Comparison of ENCODE assay signal across 12 cellular contexts in the genomic region with DNA sequence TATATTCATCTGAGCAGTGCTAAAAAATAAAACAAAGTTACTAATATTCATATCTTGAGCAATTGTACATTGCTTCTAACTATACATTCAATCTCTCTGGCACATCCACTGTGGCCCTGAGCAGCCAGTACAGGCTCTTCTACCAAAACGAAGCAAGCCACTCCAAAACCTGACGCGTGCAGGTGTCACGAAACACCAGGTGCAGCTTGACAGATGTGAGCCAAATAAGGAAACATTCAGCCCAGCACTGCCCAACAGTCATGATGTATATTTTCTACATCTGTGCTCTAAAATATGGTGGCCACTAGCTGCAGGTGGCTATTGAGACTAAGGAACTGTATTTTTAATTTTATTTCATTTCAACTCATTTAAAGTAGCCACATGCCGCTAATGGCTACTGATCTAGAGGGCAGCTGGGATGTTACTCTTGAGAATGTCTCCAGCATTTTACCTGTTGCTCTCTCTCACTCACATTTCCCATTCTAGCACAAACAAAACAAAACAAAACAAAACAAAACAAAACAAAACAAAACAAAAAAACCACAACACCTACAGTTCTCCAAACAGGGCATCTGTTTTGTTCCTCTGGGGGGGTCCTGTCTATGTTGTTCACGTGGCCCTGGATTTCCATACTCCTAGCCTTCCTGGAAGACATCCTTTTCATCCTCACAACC.
DNase-seq lines count a peak whose midpoint lies in the region; ATAC-seq, FAIRE-seq and TF ChIP-seq lines count a peak whose summit lies in the region.
"Had no signal": no experiment of that assay in that cellular context is flagged by ENCODE, and none has a peak within 500 bp of the region (broad histone marks: within the 10 kb centered on the region; RNA-seq: fewer than 3 reads in every experiment).

No MANE protein-coding gene starts in this region.

- CTCF ChIA-PET in GM12878 (lab: Yijun Ruan, JAX) = interaction anchor here (1.4 kb wide), 1 partner anchor 12 kb away, joined by 3 read pairs; no protein-coding TSS in a partner anchor

- H3K79me2 ChIP-seq in GM12878 (ENCODE audit: control insufficient read depth, insufficient read depth, low read length) = peaks cover 20% of the 10 kb centered on the region

- ATAC-seq in GM19455 (IDR thresholded peaks at IDR 0.05; ENCODE audit: unreplicated experiment) (peak; percentile 62), GM12878 (no peak)

- no peaks in the 10 kb centered on the region for H4K20me1 ChIP-seq in GM12878 (ENCODE audit: control insufficient read depth, insufficient read depth)

- POLR2A ChIA-PET in GM12878 (lab: Charles Lee) = interaction anchor here (0.7 kb wide), 1 partner anchor 47 kb away, joined by 3 read pairs; no protein-coding TSS in a partner anchor

- FAIRE-seq in GM12878 (lab: Jason Lieb, UNC) = no peak
- FAIRE-seq: endometrium had no signal

- SMC1A ChIA-PET in GM12878 (lab: Charles Lee; ENCODE audit: uncharacterized antibody, unreplicated experiment) = interaction anchor here (0.6 to 1.1 kb wide), 2 partner anchors 569 to 1303 kb away, joined by 3 read pairs; no protein-coding TSS in a partner anchor

- no peak for TF ChIP-seq CTCF in GM12878 (IDR thresholded peaks at IDR 0.05 in 2 of 3, conservative IDR thresholded peaks at IDR 0.05 in 1 of 3; ENCODE audit: control insufficient read depth in 2 of 3, extremely low read depth in 1 of 3, insufficient read depth in 1 of 3, low read depth in 3 of 3, low read length in 3 of 3)

- no peaks in the 10 kb centered on the region for H3K27me3 ChIP-seq in GM12878 (replicated peaks in 1 of 2; ENCODE audit: control insufficient read depth in 2 of 2, insufficient read depth in 2 of 2, low read length in 1 of 2)
- H3K27me3 ChIP-seq: hepatocyte had no signal

- H3K9ac ChIP-seq in GM12878 (ENCODE audit: control insufficient read depth, insufficient read depth, low read length) = peak overlapping the region; percentile 52

- TF ChIP-seq EP300 in GM12878 (IDR thresholded peaks at IDR 0.05; ENCODE audit: borderline replicate concordance in 1 of 2, control insufficient read depth in 1 of 2, low read depth in 2 of 2, low read length in 2 of 2) = no peak

- H3K4me1 ChIP-seq in GM12878 (ENCODE audit: control insufficient read depth, insufficient read depth, low read length) = peaks cover 30% of the 10 kb centered on the region

- no TSS peak for BruUV-seq in GM12878 (replicated peaks; lab: Mats Ljungman, UMichigan)

- peak overlapping the region; percentile 89 for H3K27ac ChIP-seq in GM12878 (ENCODE audit: control insufficient read depth, insufficient read depth)
- H3K27ac ChIP-seq: hepatocyte had no signal

- intact Hi-C loops in GM12878 (cut with micrococcal nuclease; ENCODE audit: unreplicated experiment) = no loop called here

- peak overlapping the region; percentile 56 for H3K4me3 ChIP-seq in GM12878
- H3K4me3 ChIP-seq: hepatocyte had no signal

- H3K9me3 ChIP-seq in GM12878 (replicated peaks; ENCODE audit: control insufficient read depth, insufficient read depth, low read length) = no peaks in the 10 kb centered on the region

- in situ Hi-C loops in GM12878 (cut with MboI) (no loop called here), ACHN (cut with HindIII; ENCODE audit: low pct_ligation_motif_present, low pct_unique_long_range_greater_than_20kb, low sequenced_read_pairs) (no loop called here)

- RAD21 ChIA-PET in GM12878 (lab: Charles Lee; ENCODE audit: unreplicated experiment) = no interaction called here

- WGBS in GM12878 (ENCODE audit: insufficient coverage, insufficient replicate concordance, low lambda C conversion rate, missing lambda C conversion rate) = 39% methylated on average over 6 of the region's 6 CpGs

- no peaks in the 10 kb centered on the region for H3K36me3 ChIP-seq in GM12878 (ENCODE audit: control insufficient read depth in 2 of 2, insufficient read depth in 2 of 2, low read length in 1 of 2)

- no peak for TF ChIP-seq RAD21 in GM12878 (IDR thresholded peaks at IDR 0.05; ENCODE audit: insufficient read depth, low read depth, low read length)

- no peak overlapping the region for H2AFZ ChIP-seq in GM12878 (ENCODE audit: control insufficient read depth, low read depth, low read length)
- H2AFZ ChIP-seq: hepatocyte had no signal

- peak overlapping the region; percentile 88 for H3K4me2 ChIP-seq in GM12878 (ENCODE audit: control insufficient read depth, insufficient read depth)
- H3K4me2 ChIP-seq: hepatocyte had no signal

- DNase-seq in DMS53 treated with DMSO at 0.1 percent for 48 hours (lab: John Stamatoyannopoulos, UW; ENCODE audit: unreplicated experiment) (peak; percentile 24), NCI-H1092 (lab: John Stamatoyannopoulos, UW) (peak; percentile 16), GM12878 (ENCODE audit: low read depth, low spot score) (no peak), foreskin melanocyte (no peak), ACHN (no peak), NCI-H748 treated with DMSO at 0.1 percent for 48 hours (lab: John Stamatoyannopoulos, UW) (no peak), SW 1271 (lab: John Stamatoyannopoulos, UW) (no peak)
- DNase-seq: mammary epithelial cell, MV-4-11 had no signal

- no peak for TF ChIP-seq POLR2A in GM12878 (IDR thresholded peaks at IDR 0.05; ENCODE audit: low read depth, low read length)

TF ChIP-seq in GM12878, 131 proteins besides CTCF, POLR2A, EP300 and RAD21:
- TF ChIP-seq TCF12 (IDR thresholded peaks at IDR 0.05; ENCODE audit: low read depth, low read length) (peak; percentile 89; the same call in 1 of the 2 replicates), TBL1XR1 (IDR thresholded peaks at IDR 0.05; ENCODE audit: low read depth, low read length) (no peak), POLR2AphosphoS5 (IDR thresholded peaks at IDR 0.05; ENCODE audit: low read length) (0 out of 2 replicates have a peak, but pooled peaks have one; percentile 42), TCF3 (IDR thresholded peaks at IDR 0.05; ENCODE audit: borderline replicate concordance, insufficient read depth, low read depth, low read length) (peak; percentile 94), CREB1 (IDR thresholded peaks at IDR 0.05; ENCODE audit: low read depth) (peak; percentile 38; the same call in 1 of the 2 replicates), YY1 (IDR thresholded peaks at IDR 0.05; ENCODE audit: low read depth, low read length) (0 out of 2 replicates have a peak, but pooled peaks have one; percentile 27), CREM (IDR thresholded peaks at IDR 0.05; ENCODE audit: low read depth) (peak; percentile 51), MEF2A (IDR thresholded peaks at IDR 0.05; ENCODE audit: insufficient read depth, low read depth, low read length) (peak; percentile 60), SRF (IDR thresholded peaks at IDR 0.05; ENCODE audit: low read depth in 2 of 2, low read length in 2 of 2) (peak; percentile 81 to 94)
- TF ChIP-seq, protein P1, sequence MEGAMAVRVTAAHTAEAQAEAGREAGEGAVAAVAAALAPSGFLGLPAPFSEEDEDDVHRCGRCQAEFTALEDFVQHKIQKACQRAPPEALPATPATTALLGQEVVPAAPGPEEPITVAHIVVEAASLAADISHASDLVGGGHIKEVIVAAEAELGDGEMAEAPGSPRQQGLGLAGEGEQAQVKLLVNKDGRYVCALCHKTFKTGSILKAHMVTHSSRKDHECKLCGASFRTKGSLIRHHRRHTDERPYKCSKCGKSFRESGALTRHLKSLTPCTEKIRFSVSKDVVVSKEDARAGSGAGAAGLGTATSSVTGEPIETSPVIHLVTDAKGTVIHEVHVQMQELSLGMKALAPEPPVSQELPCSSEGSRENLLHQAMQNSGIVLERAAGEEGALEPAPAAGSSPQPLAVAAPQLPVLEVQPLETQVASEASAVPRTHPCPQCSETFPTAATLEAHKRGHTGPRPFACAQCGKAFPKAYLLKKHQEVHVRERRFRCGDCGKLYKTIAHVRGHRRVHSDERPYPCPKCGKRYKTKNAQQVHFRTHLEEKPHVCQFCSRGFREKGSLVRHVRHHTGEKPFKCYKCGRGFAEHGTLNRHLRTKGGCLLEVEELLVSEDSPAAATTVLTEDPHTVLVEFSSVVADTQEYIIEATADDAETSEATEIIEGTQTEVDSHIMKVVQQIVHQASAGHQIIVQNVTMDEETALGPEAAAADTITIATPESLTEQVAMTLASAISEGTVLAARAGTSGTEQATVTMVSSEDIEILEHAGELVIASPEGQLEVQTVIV (IDR thresholded peaks at IDR 0.05; ENCODE audit: borderline replicate concordance, partially characterized antibody) = no peak

Comparison
In these comparisons a context has a peak if more than half of its experiments do, and no peak if none do; other contexts are left out.
1. DNase-seq: peak in DMS53 treated with DMSO at 0.1 percent for 48 hours (single experiment) and NCI-H1092 (single experiment); none in GM12878 (single experiment), foreskin melanocyte (single experiment), ACHN (single experiment), NCI-H748 treated with DMSO at 0.1 percent for 48 hours (single experiment) and SW 1271 (0 of 2).